Comparison of ENCODE assay signal across 14 cellular contexts in the genomic region with DNA sequence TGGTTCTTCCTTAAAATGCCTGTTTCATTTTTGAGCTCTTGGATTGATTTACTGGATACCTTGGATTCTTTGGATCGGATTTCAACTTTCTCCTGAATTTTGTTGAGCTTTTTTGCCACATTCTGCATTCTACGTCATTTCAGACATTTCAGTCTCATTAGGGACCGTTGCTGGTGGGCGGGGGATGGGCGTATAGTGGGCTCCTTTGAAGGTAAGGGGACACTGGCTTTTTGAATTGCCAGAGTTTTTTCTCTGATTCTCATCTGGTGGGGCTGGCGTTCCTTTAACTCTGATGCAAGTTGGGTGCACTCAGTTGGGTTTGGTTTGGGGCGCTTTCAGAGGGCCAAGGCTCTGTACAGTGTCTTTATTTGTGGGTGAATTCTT.
A peak's percentile ranks its signal among the peaks of the same experiment; 100 is the strongest.
DNase-seq lines count a peak whose midpoint lies in the region; ATAC-seq and TF ChIP-seq lines count a peak whose summit lies in the region.
"Had no signal": no experiment of that assay in that cellular context is flagged by ENCODE, and none has a peak within 500 bp of the region (broad histone marks: within the 10 kb centered on the region; RNA-seq: fewer than 3 reads in every experiment).

No MANE protein-coding gene starts in this region.

- H3K4me3 ChIP-seq in HUES48 (ENCODE audit: low read depth, low read length) (peak overlapping the region; percentile 43; the same call in 1 of the 2 replicates), epithelial cell of proximal tubule (ENCODE audit: low read depth, low read length) (peak overlapping the region; percentile 37), mucosa of descending colon (no peak overlapping the region)
- H3K4me3 ChIP-seq: HAP-1, heart right ventricle had no signal

- intact Hi-C loops in mucosa of descending colon (cut with DNase I, micrococcal nuclease) = no loop called here

- H3K9ac ChIP-seq in HUES48 (ENCODE audit: low read depth, low read length) = no peak overlapping the region

- peak; percentile 20 for ATAC-seq in GM21360 (IDR thresholded peaks at IDR 0.05; ENCODE audit: unreplicated experiment)
- no peak for ATAC-seq in GM21447 (IDR thresholded peaks at IDR 0.05; ENCODE audit: unreplicated experiment)
- no peak for ATAC-seq in mucosa of descending colon

- no peak overlapping the region for H3K27ac ChIP-seq in HUES48 (ENCODE audit: low read depth, low read length)
- H3K27ac ChIP-seq: heart right ventricle had no signal

- in situ Hi-C loops in Caki2 (cut with HindIII; ENCODE audit: low pct_unique_long_range_greater_than_20kb, low sequenced_read_pairs) = no loop called here

- no peaks in the 10 kb centered on the region for H3K27me3 ChIP-seq in HUES48 (ENCODE audit: control insufficient read depth, insufficient read depth, low read length)
- H3K27me3 ChIP-seq: heart right ventricle had no signal

- peaks cover 16% of the 10 kb centered on the region for H3K4me1 ChIP-seq in HUES48 (ENCODE audit: control insufficient read depth, insufficient read depth, low read length)
- no peaks in the 10 kb centered on the region for H3K4me1 ChIP-seq in mucosa of descending colon (ENCODE audit: low read depth)

- DNase-seq in Caki2 (ENCODE audit: low read depth) = peak; percentile 0
- no peak for DNase-seq in epithelial cell of proximal tubule (ENCODE audit: low read depth)
- no peak for DNase-seq in retina
- DNase-seq in NCI-H2107 treated with DMSO at 0.1 percent for 48 hours (lab: John Stamatoyannopoulos, UW; ENCODE audit: unreplicated experiment) = no peak
- no peak for DNase-seq in mucosa of descending colon
- DNase-seq: activated T-cell treated with anti-CD3 and anti-CD28 coated beads, Interleukin-2, amount 50 U/mL, for 1 hour; left ventricle myocardium superior; occipital lobe; Right ventricle myocardium superior had no signal

- peaks cover 9% of the 10 kb centered on the region for H3K36me3 ChIP-seq in HUES48 (ENCODE audit: control insufficient read depth, insufficient read depth, low read length)
- H3K36me3 ChIP-seq in mucosa of descending colon (ENCODE audit: low read depth) = no peaks in the 10 kb centered on the region
- H3K36me3 ChIP-seq: HAP-1 had no signal

- TF ChIP-seq CTCF in epithelial cell of proximal tubule (conservative IDR thresholded peaks at IDR 0.05; ENCODE audit: low read depth, low read length) (no peak), mucosa of descending colon (IDR thresholded peaks at IDR 0.05) (no peak)

- H3K9me3 ChIP-seq in HUES48 (ENCODE audit: control insufficient read depth, insufficient read depth, low read length) = no peaks in the 10 kb centered on the region
- no peaks in the 10 kb centered on the region for H3K9me3 ChIP-seq in mucosa of descending colon
- H3K9me3 ChIP-seq: HAP-1, heart right ventricle had no signal
